Comparison of ENCODE assay signal across 22 cellular contexts in the genomic region with DNA sequence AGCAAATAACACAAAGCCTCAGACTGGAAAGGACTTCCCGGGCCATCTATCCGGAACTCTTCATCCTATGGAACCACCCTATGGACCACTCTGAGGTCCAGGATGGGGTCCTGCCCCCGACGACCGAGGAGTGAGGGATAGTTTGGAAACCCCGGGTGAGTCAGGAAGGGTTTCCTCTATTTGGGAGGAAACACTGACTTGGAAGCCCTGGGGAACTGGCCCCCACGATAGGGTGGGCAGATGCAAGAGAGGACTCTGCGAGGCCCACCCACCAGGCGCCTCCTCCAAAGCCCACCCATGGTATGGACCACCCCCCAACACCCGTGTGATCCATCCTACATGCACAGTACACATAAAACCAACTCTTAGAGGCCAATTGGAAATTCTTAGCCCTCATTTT.
"Had no signal": no experiment of that assay in that cellular context is flagged by ENCODE, and none has a peak within 500 bp of the region (broad histone marks: within the 10 kb centered on the region; RNA-seq: fewer than 3 reads in every experiment).

No MANE protein-coding gene starts in this region.

- H3K27ac ChIP-seq: body of pancreas, dorsolateral prefrontal cortex, esophagus squamous epithelium, gastrocnemius medialis, sigmoid colon had no signal

- H3K27me3 Mint-ChIP-seq: activated naive CD8-positive, alpha-beta T cell treated with anti-CD3 and anti-CD28 coated beads, Interleukin-2, amount 50 U/mL, for 24 hours had no signal

- H3K27ac Mint-ChIP-seq: activated CD4-positive, alpha-beta T cell treated with anti-CD3 and anti-CD28 coated beads, Interleukin-2, amount 10 ng/mL, durations not matched to agents 7 days and 5 days; activated naive CD8-positive, alpha-beta T cell treated with anti-CD3 and anti-CD28 coated beads, Interleukin-2, amount 50 U/mL, for 24 hours; T-helper 1 cell treated with Interleukin-12 subunit alpha and Interleukin-12 subunit beta and Interleukin-4 antibody, amounts not matched to agents 30 μg/mL and 1 μg/mL, for 36 hours had no signal

- H3K36me3 Mint-ChIP-seq: naive thymus-derived CD8-positive, alpha-beta T cell had no signal

- H3K27me3 ChIP-seq: body of pancreas, gastrocnemius medialis, sigmoid colon had no signal

- DNase-seq: activated CD4-positive, alpha-beta T cell treated with anti-CD3 and anti-CD28 coated beads, Interleukin-2, amount 10 ng/mL, durations not matched to agents 7 days and 5 days; activated CD4-positive, CD25-positive, alpha-beta regulatory T cell treated with anti-CD3 and anti-CD28 coated beads, Interleukin-2, amount 50 U/mL, for 72 hours; activated effector memory CD4-positive, alpha-beta T cell treated with Interleukin-2 at 50 U/mL for 16 hours; activated naive CD4-positive, alpha-beta T cell treated with anti-CD3 and anti-CD28 coated beads, Interleukin-2, amount 50 U/mL, for 16 hours; activated naive CD8-positive, alpha-beta T cell treated with anti-CD3 and anti-CD28 coated beads, Interleukin-2, amount 50 U/mL, for 24 hours; activated T-cell treated with anti-CD3 and anti-CD28 coated beads, Interleukin-2, amount 50 U/mL, for 48 hours; anterior cingulate cortex; body of pancreas; caudate nucleus; esophagus squamous epithelium; gastrocnemius medialis; naive thymus-derived CD8-positive, alpha-beta T cell; SHP77; stimulated activated CD4-positive, alpha-beta T cell treated with anti-CD3 and anti-CD28 coated beads, Interleukin-15, amount 100 ng/mL, for 24 hours; stimulated activated naive CD4-positive, alpha-beta T cell treated with Interleukin-2 at 50 U/mL for 16 hours; T1000 had no signal

- H3K4me3 ChIP-seq: body of pancreas, dorsolateral prefrontal cortex, esophagus squamous epithelium, gastrocnemius medialis, heart left ventricle, lung, sigmoid colon, smooth muscle cell had no signal

- H3K9me3 ChIP-seq: body of pancreas, esophagus squamous epithelium, gastrocnemius medialis, heart left ventricle, sigmoid colon had no signal

- H3K4me1 Mint-ChIP-seq: activated CD4-positive, alpha-beta T cell treated with anti-CD3 and anti-CD28 coated beads, Interleukin-2, amount 10 ng/mL, durations not matched to agents 7 days and 5 days; activated naive CD8-positive, alpha-beta T cell treated with anti-CD3 and anti-CD28 coated beads, Interleukin-2, amount 50 U/mL, for 24 hours had no signal

- H3K36me3 ChIP-seq: esophagus squamous epithelium, gastrocnemius medialis, heart left ventricle, sigmoid colon had no signal

- H3K9me3 Mint-ChIP-seq: activated CD4-positive, alpha-beta T cell treated with anti-CD3 and anti-CD28 coated beads, Interleukin-2, amount 10 ng/mL, durations not matched to agents 7 days and 5 days; activated naive CD8-positive, alpha-beta T cell treated with anti-CD3 and anti-CD28 coated beads, Interleukin-2, amount 50 U/mL, for 24 hours; naive thymus-derived CD8-positive, alpha-beta T cell; T-helper 1 cell treated with Interleukin-12 subunit alpha and Interleukin-12 subunit beta and Interleukin-4 antibody, amounts not matched to agents 30 μg/mL and 1 μg/mL, for 36 hours had no signal

- H3K4me3 Mint-ChIP-seq: activated CD4-positive, alpha-beta T cell treated with anti-CD3 and anti-CD28 coated beads, Interleukin-2, amount 10 ng/mL, durations not matched to agents 7 days and 5 days; activated naive CD8-positive, alpha-beta T cell treated with anti-CD3 and anti-CD28 coated beads, Interleukin-2, amount 50 U/mL, for 24 hours; naive thymus-derived CD8-positive, alpha-beta T cell; T-helper 1 cell treated with Interleukin-12 subunit alpha and Interleukin-12 subunit beta and Interleukin-4 antibody, amounts not matched to agents 30 μg/mL and 1 μg/mL, for 36 hours had no signal

- ATAC-seq: activated naive CD8-positive, alpha-beta T cell treated with anti-CD3 and anti-CD28 coated beads, Interleukin-2, amount 50 U/mL, for 24 hours; body of pancreas; gastrocnemius medialis; heart left ventricle; naive thymus-derived CD8-positive, alpha-beta T cell had no signal
